ENCODE assay signal across 30 cellular contexts in genomic region chr2:34143149-34143548, GRCh38.
"Had no signal": no experiment of that assay in that cellular context is flagged by ENCODE, and none has a peak within 500 bp of the region (broad histone marks: within the 10 kb centered on the region; RNA-seq: fewer than 3 reads in every experiment).

No MANE protein-coding gene starts in this region.

- DNase-seq: activated B cell treated with CpG ODN at 0.5 μM for 24 hours; activated CD4-positive, alpha-beta memory T cell treated with anti-CD3 and anti-CD28 coated beads for 36 hours; activated CD4-positive, alpha-beta T cell treated with anti-CD3 and anti-CD28 coated beads for 4 hours; activated CD4-positive, alpha-beta T cell treated with anti-CD3 and anti-CD28 coated beads, Interleukin-2, amount 10 ng/mL, durations not matched to agents 24 days and 14 days; activated CD4-positive, alpha-beta T cell treated with anti-CD3 and anti-CD28 coated beads, Interleukin-2, amount 50 U/mL, for 1 hour; activated CD4-positive, alpha-beta T cell treated with anti-CD3 and anti-CD28 coated beads, Interleukin-2, amount 50 U/mL, for 4 hours; activated CD4-positive, CD25-positive, alpha-beta regulatory T cell treated with anti-CD3 and anti-CD28 coated beads, Interleukin-2, amount 50 U/mL, for 72 hours; activated CD8-positive, alpha-beta memory T cell treated with anti-CD3 and anti-CD28 coated beads, Interleukin-2, amount 50 U/mL, for 4 hours; activated CD8-positive, alpha-beta T cell treated with anti-CD3 and anti-CD28 coated beads for 36 hours; activated effector memory CD4-positive, alpha-beta T cell treated with anti-CD3 and anti-CD28 coated beads, Interleukin-2, amount 50 U/mL, for 16 hours; activated gamma-delta T cell treated with Interleukin-2 at 50 U/mL for 16 hours; activated naive CD4-positive, alpha-beta T cell; activated naive CD4-positive, alpha-beta T cell treated with anti-CD3 and anti-CD28 coated beads for 36 hours; activated naive CD4-positive, alpha-beta T cell treated with anti-CD3 and anti-CD28 coated beads, Interleukin-2, amount 50 U/mL, for 16 hours; activated naive CD8-positive, alpha-beta T cell treated with anti-CD3 and anti-CD28 coated beads for 36 hours; activated T-cell treated with anti-CD3 and anti-CD28 coated beads for 4 hours; activated T-cell treated with anti-CD3 and anti-CD28 coated beads, Interleukin-2, amount 50 U/mL, for 1 hour; activated T-cell treated with anti-CD3 and anti-CD28 coated beads, Interleukin-2, amount 50 U/mL, for 4 hours; activated T-cell treated with anti-CD3 and anti-CD28 coated beads, Interleukin-2, amount 50 U/mL, for 72 hours; adrenal gland; amniotic stem cell; aorta; caudate nucleus; cerebellar nuclear complex; T-helper 2 cell; T-helper 9 cell had no signal

- H3K36me3 ChIP-seq: adrenal gland, cardiac muscle cell had no signal

- ATAC-seq: activated CD8-positive, alpha-beta T cell treated with anti-CD3 and anti-CD28 coated beads for 36 hours; activated naive CD4-positive, alpha-beta T cell treated with anti-CD3 and anti-CD28 coated beads, Interleukin-2, amount 50 U/mL, for 72 hours; activated T-cell treated with anti-CD3 and anti-CD28 coated beads, Interleukin-2, amount 50 U/mL, for 4 hours; activated T-cell treated with anti-CD3 and anti-CD28 coated beads, Interleukin-2, amount 50 U/mL, for 72 hours; activated T-helper 17 cell treated with anti-CD3 and anti-CD28 coated beads, Interleukin-2, amount 50 U/mL, for 72 hours had no signal

- H3K27ac ChIP-seq: adrenal gland, cardiac muscle cell, VCaP had no signal

- H3K27me3 ChIP-seq: adrenal gland, cardiac muscle cell had no signal

- H3K4me3 ChIP-seq: adrenal gland, cardiac muscle cell had no signal

- H3K9me3 ChIP-seq: adrenal gland had no signal

- H3K4me1 ChIP-seq: adrenal gland had no signal
